ENCODE assay signal across 7 cellular contexts in the genomic region with DNA sequence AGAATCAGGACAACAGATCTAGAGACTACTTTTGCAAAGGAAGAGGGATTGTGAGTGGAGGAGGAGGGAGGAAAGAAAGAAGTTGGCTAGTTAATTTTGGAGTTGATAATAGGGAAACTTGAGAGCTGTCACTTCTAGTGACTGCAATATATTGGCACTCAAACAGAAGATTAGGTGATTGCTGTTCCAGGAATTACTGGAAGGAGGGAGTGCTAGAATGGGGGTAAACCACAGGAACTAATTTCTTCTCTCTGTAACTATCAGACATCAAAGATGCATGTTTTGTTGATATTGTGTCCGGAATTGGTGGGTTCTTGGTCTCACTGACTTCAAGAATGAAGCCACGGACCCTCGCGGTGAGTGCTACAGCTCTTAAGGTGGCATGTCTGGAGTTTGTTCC. TPM values are rescaled to one million over a fixed set of nuclear protein-coding genes. Genes with fewer than 3 reads are reported as not detected.
DNase-seq lines count a peak whose midpoint lies in the region; ATAC-seq, FAIRE-seq and TF ChIP-seq lines count a peak whose summit lies in the region.
"Not testable (repeated sequence)": the region's sequence is repeated elsewhere in the genome, so short reads cannot be mapped to it uniquely, and the experiment has no call there.

No MANE protein-coding gene starts in this region.

- in situ Hi-C loops in KBM-7 (cut with MboI; ENCODE audit: low pct_unique_long_range_greater_than_20kb, low sequenced_read_pairs); K562 (cut with MboI): not testable (repeated sequence)

- H3K27ac ChIP-seq in K562 (ENCODE audit: extremely low read depth, low read depth, low read length) = not testable (repeated sequence)

- not testable (repeated sequence) for H3K4me2 ChIP-seq in K562 (ENCODE audit: insufficient read depth, low read length)

- H3K27me3 ChIP-seq in K562 (ENCODE audit: control insufficient read depth in 2 of 2, insufficient read depth in 2 of 2, low read length in 2 of 2) = not testable (repeated sequence)

- not testable (repeated sequence) for TF ChIP-seq EP300 in K562 (IDR thresholded peaks at IDR 0.05; ENCODE audit: low read length)

- not testable (repeated sequence) for H3K4me1 ChIP-seq in K562 (replicated peaks in 1 of 2; ENCODE audit: control insufficient read depth in 2 of 2, insufficient read depth in 2 of 2, low read length in 2 of 2)

- intact Hi-C loops in K562 (cut with micrococcal nuclease) = not testable (repeated sequence)

- not testable (repeated sequence) for H3K4me1 Mint-ChIP-seq in T-helper 2 cell treated with Interferon-gamma antibody and Interleukin-4, amounts not matched to agents 5 μg/mL and 100 μg/mL, for 36 hours (ENCODE audit: low read depth)
- peaks cover 14% of the 10 kb centered on the region for H3K4me1 Mint-ChIP-seq in activated CD8-positive, alpha-beta memory T cell treated with anti-CD3 and anti-CD28 coated beads, Interleukin-2, amount 10 ng/mL, durations not matched to agents 7 days and 5 days
- peaks cover 13% of the 10 kb centered on the region for H3K4me1 Mint-ChIP-seq in activated naive CD8-positive, alpha-beta T cell treated with anti-CD3 and anti-CD28 coated beads for 36 hours
- peaks cover 9 to 12% (median 10%) of the 10 kb centered on the region in 4 donors for H3K4me1 Mint-ChIP-seq in naive thymus-derived CD8-positive, alpha-beta T cell
- H3K4me1 Mint-ChIP-seq in stimulated activated naive CD8-positive, alpha-beta T cell treated with anti-CD3 and anti-CD28 coated beads, Interleukin-15, Interleukin-2, amounts not matched to agents 100 ng/mL and 50 ng/mL, for 24 hours (ENCODE audit: low read depth) = peaks cover 13% of the 10 kb centered on the region

- peaks cover 34% of the 10 kb centered on the region for H3K27me3 Mint-ChIP-seq in T-helper 2 cell treated with Interferon-gamma antibody and Interleukin-4, amounts not matched to agents 5 μg/mL and 100 μg/mL, for 36 hours (ENCODE audit: low read depth)
- peaks cover 42% of the 10 kb centered on the region for H3K27me3 Mint-ChIP-seq in activated CD8-positive, alpha-beta memory T cell treated with anti-CD3 and anti-CD28 coated beads, Interleukin-2, amount 10 ng/mL, durations not matched to agents 7 days and 5 days
- peaks cover 51% of the 10 kb centered on the region for H3K27me3 Mint-ChIP-seq in activated naive CD8-positive, alpha-beta T cell treated with anti-CD3 and anti-CD28 coated beads for 36 hours
- peaks cover 20 to 38% (median 32%) of the 10 kb centered on the region in 5 donors for H3K27me3 Mint-ChIP-seq in naive thymus-derived CD8-positive, alpha-beta T cell
- peaks cover 50% of the 10 kb centered on the region for H3K27me3 Mint-ChIP-seq in stimulated activated naive CD8-positive, alpha-beta T cell treated with anti-CD3 and anti-CD28 coated beads, Interleukin-15, Interleukin-2, amounts not matched to agents 100 ng/mL and 50 ng/mL, for 24 hours

- H3K36me3 ChIP-seq in K562 (ENCODE audit: control insufficient read depth, insufficient read depth, low read length) = not testable (repeated sequence)

- WGBS in K562 (ENCODE audit: insufficient coverage, low coverage, missing lambda C conversion rate) = 0% methylated on average over 1 of the region's 4 CpGs

- H3K36me3 Mint-ChIP-seq in T-helper 2 cell treated with Interferon-gamma antibody and Interleukin-4, amounts not matched to agents 5 μg/mL and 100 μg/mL, for 36 hours (ENCODE audit: low read depth); activated CD8-positive, alpha-beta memory T cell treated with anti-CD3 and anti-CD28 coated beads, Interleukin-2, amount 10 ng/mL, durations not matched to agents 7 days and 5 days; activated naive CD8-positive, alpha-beta T cell treated with anti-CD3 and anti-CD28 coated beads for 36 hours; naive thymus-derived CD8-positive, alpha-beta T cell; stimulated activated naive CD8-positive, alpha-beta T cell treated with anti-CD3 and anti-CD28 coated beads, Interleukin-15, Interleukin-2, amounts not matched to agents 100 ng/mL and 50 ng/mL, for 24 hours (ENCODE audit: low read depth): not testable (repeated sequence)

- H3K9me1 ChIP-seq in K562 (ENCODE audit: control insufficient read depth, insufficient read depth, low read length) = not testable (repeated sequence)

- not testable (repeated sequence) for FAIRE-seq in K562 (lab: Jason Lieb, UNC)

- POLR2A ChIA-PET in K562 (lab: Yijun Ruan, JAX) = interaction anchor here (0.6 kb wide), 1 partner anchor 1140 kb away, joined by 3 read pairs; no protein-coding TSS in a partner anchor
- POLR2A ChIA-PET in naive thymus-derived CD8-positive, alpha-beta T cell (lab: Charles Lee) = not testable (repeated sequence)

- not testable (repeated sequence) for TF ChIP-seq RAD21 in K562 (CRISPR knock-in tag; conservative IDR thresholded peaks at IDR 0.05 in 1 of 2, IDR thresholded peaks at IDR 0.05 in 1 of 2)

- CTCF ChIA-PET in activated CD8-positive, alpha-beta memory T cell treated with anti-CD3 and anti-CD28 coated beads, Interleukin-2, amount 10 ng/mL, durations not matched to agents 7 days and 5 days (lab: Charles Lee); K562 (lab: Yijun Ruan, JAX; ENCODE audit: low intra/inter-chr PET ratio): not testable (repeated sequence)

- H3K79me2 ChIP-seq in K562 (ENCODE audit: control insufficient read depth, insufficient read depth, low read length) = not testable (repeated sequence)

- H3K9me3 Mint-ChIP-seq in T-helper 2 cell treated with Interferon-gamma antibody and Interleukin-4, amounts not matched to agents 5 μg/mL and 100 μg/mL, for 36 hours; activated CD8-positive, alpha-beta memory T cell treated with anti-CD3 and anti-CD28 coated beads, Interleukin-2, amount 10 ng/mL, durations not matched to agents 7 days and 5 days (ENCODE audit: low read depth); activated naive CD8-positive, alpha-beta T cell treated with anti-CD3 and anti-CD28 coated beads for 36 hours; naive thymus-derived CD8-positive, alpha-beta T cell; stimulated activated naive CD8-positive, alpha-beta T cell treated with anti-CD3 and anti-CD28 coated beads, Interleukin-15, Interleukin-2, amounts not matched to agents 100 ng/mL and 50 ng/mL, for 24 hours: not testable (repeated sequence)

- H2AFZ ChIP-seq in K562 (ENCODE audit: low read depth, low read length) = not testable (repeated sequence)

- H3K4me3 Mint-ChIP-seq in T-helper 2 cell treated with Interferon-gamma antibody and Interleukin-4, amounts not matched to agents 5 μg/mL and 100 μg/mL, for 36 hours = peak overlapping the region; percentile 49
- peak overlapping the region; percentile 49 for H3K4me3 Mint-ChIP-seq in activated CD8-positive, alpha-beta memory T cell treated with anti-CD3 and anti-CD28 coated beads, Interleukin-2, amount 10 ng/mL, durations not matched to agents 7 days and 5 days
- H3K4me3 Mint-ChIP-seq in activated naive CD8-positive, alpha-beta T cell treated with anti-CD3 and anti-CD28 coated beads for 36 hours = peak overlapping the region; percentile 23
- peak overlapping the region in 9 of 10 donors; percentile 4 to 64 (median 30) for H3K4me3 Mint-ChIP-seq in naive thymus-derived CD8-positive, alpha-beta T cell
- H3K4me3 Mint-ChIP-seq in stimulated activated naive CD8-positive, alpha-beta T cell treated with anti-CD3 and anti-CD28 coated beads, Interleukin-15, Interleukin-2, amounts not matched to agents 100 ng/mL and 50 ng/mL, for 24 hours = peak overlapping the region; percentile 36

- peak; percentile 19 for DNase-seq in KBM-7
- not testable (repeated sequence) for DNase-seq in T-helper 2 cell treated with Interferon-gamma antibody and Interleukin-4, amounts not matched to agents 5 μg/mL and 100 μg/mL, for 36 hours (ENCODE audit: low spot score); activated CD8-positive, alpha-beta memory T cell treated with anti-CD3 and anti-CD28 coated beads, Interleukin-2, amount 10 ng/mL, durations not matched to agents 7 days and 5 days; activated naive CD8-positive, alpha-beta T cell treated with anti-CD3 and anti-CD28 coated beads for 36 hours; K562 (ENCODE audit: extremely low read depth in 1 of 4, low spot score in 3 of 4); naive thymus-derived CD8-positive, alpha-beta T cell

- not testable (repeated sequence) for ATAC-seq in activated CD8-positive, alpha-beta memory T cell treated with anti-CD3 and anti-CD28 coated beads, Interleukin-2, amount 10 ng/mL, durations not matched to agents 7 days and 5 days; K562; naive thymus-derived CD8-positive, alpha-beta T cell

- TF ChIP-seq POLR2A in K562 (conservative IDR thresholded peaks at IDR 0.05) = not testable (repeated sequence)

- H3K4me3 ChIP-seq in K562 = not testable (repeated sequence)

- not testable (repeated sequence) for H3K9ac ChIP-seq in K562 (ENCODE audit: insufficient read depth in 1 of 2, low read depth in 2 of 2, low read length in 2 of 2)

- not testable (repeated sequence) for H3K27ac Mint-ChIP-seq in T-helper 2 cell treated with Interferon-gamma antibody and Interleukin-4, amounts not matched to agents 5 μg/mL and 100 μg/mL, for 36 hours; activated CD8-positive, alpha-beta memory T cell treated with anti-CD3 and anti-CD28 coated beads, Interleukin-2, amount 10 ng/mL, durations not matched to agents 7 days and 5 days; activated naive CD8-positive, alpha-beta T cell treated with anti-CD3 and anti-CD28 coated beads for 36 hours; naive thymus-derived CD8-positive, alpha-beta T cell; stimulated activated naive CD8-positive, alpha-beta T cell treated with anti-CD3 and anti-CD28 coated beads, Interleukin-15, Interleukin-2, amounts not matched to agents 100 ng/mL and 50 ng/mL, for 24 hours

- TSS peak; percentile 46 for BruUV-seq in K562 (replicated peaks; lab: Mats Ljungman, UMichigan)

- H3K9me3 ChIP-seq in K562 (replicated peaks; ENCODE audit: control insufficient read depth, insufficient read depth, low read depth, low read length) = not testable (repeated sequence)

- not testable (repeated sequence) for H4K20me1 ChIP-seq in K562 (replicated peaks; ENCODE audit: control insufficient read depth, insufficient read depth, low read length)

- TF ChIP-seq CTCF in K562 (IDR thresholded peaks at IDR 0.05 in 2 of 3, conservative IDR thresholded peaks at IDR 0.05 in 1 of 3; ENCODE audit: insufficient read depth in 2 of 3, low read depth in 1 of 3, low read length in 3 of 3) = not testable (repeated sequence)

RNA-seq across cellular contexts. Expression of gene PARP4, which starts 46.9 kb away (rescaled TPM):
- 10 to 100 TPM; 75.0 to 78.8 TPM for total RNA-seq in activated CD8-positive, alpha-beta memory T cell treated with anti-CD3 and anti-CD28 coated beads, Interleukin-2, amount 10 ng/mL, durations not matched to agents 7 days and 5 days
- 10 to 100 TPM; 20.2 to 20.9 TPM for total RNA-seq in activated naive CD8-positive, alpha-beta T cell treated with anti-CD3 and anti-CD28 coated beads for 36 hours
- 34.3 and 63.7 TPM in 2 replicates for total RNA-seq in K562 (2011; cell fraction: chromatin; rRNA removed; ENCODE audit: low replicate concordance)
- total RNA-seq in K562 (2011; cell fraction: nucleolus; rRNA removed) = 19.5 and 21.2 TPM in 2 replicates
- 26.8 and 36.2 TPM in 2 replicates for total RNA-seq in K562 (2011; cell fraction: nucleoplasm; rRNA removed)
- total RNA-seq in K562 (2014; rRNA removed) (12.8 and 14.0 TPM in 2 replicates), K562 (2014; rRNA removed; fragmentation: Illumina TruSeq; extraction: Trizol) (19.9 and 21.0 TPM in 2 replicates), K562 (2015; rRNA removed; fragmentation: Illumina TruSeq; extraction: Trizol) (24.7 and 26.3 TPM in 2 replicates), K562 (2021) (18.8 and 19.3 TPM in 2 replicates)
- polyA plus RNA-seq in K562 (2011; rRNA removed) (17.3 and 21.9 TPM in 2 replicates), K562 (2014; fragmentation: Illumina TruSeq; extraction: Trizol) (18.4 and 21.4 TPM in 2 replicates), K562 (2014; fragmentation: Nextera tagmentation; extraction: Ambion mirVana) (10 to 100 TPM in 1 of 2 experiments, 1 to 10 TPM in 1; 6.3 to 16.0 TPM), K562 (2014; rRNA removed) (13.6 and 15.2 TPM in 2 replicates)
- polyA plus RNA-seq in K562 (2011; cell fraction: cytosol; rRNA removed) = 11.4 and 12.4 TPM in 2 replicates
- 23.9 and 24.2 TPM in 2 replicates for polyA plus RNA-seq in K562 (2011; cell fraction: nucleus; rRNA removed)
- 15.9 and 26.8 TPM in 2 replicates for polyA plus RNA-seq in K562 (2012)
- polyA minus RNA-seq in K562 (2011; rRNA and poly(A)+ RNA removed) = 38.4 and 47.6 TPM in 2 replicates
- 11.2 and 16.6 TPM in 2 replicates for polyA minus RNA-seq in K562 (2011; cell fraction: cytosol; rRNA and poly(A)+ RNA removed)
- 20.2 and 27.4 TPM in 2 replicates for polyA minus RNA-seq in K562 (2011; cell fraction: nucleus; rRNA and poly(A)+ RNA removed)
- 10 to 100 TPM; 70.9 to 73.4 TPM for total RNA-seq in naive thymus-derived CD8-positive, alpha-beta T cell
- polyA plus RNA-seq in naive thymus-derived CD8-positive, alpha-beta T cell = 10 to 100 TPM; 37.0 to 48.1 (median 42.2) TPM
